ENCODE assay signal across 8 cellular contexts in the genomic region with DNA sequence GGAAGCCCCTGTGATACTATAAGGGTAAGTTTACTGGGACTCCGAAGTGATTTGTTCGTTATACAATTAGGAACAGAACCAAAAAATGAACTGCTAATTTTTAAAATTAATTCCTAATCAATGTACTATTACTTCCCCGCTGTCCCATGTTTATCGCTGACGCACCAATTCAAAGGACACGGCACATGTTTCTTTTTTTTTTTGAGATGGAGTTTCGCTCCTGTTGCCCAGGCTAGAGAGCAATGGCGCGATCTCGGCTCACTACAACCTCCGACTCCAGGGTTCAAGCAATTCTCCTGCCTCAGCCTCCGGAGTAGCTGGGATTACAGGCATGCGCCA. TPM values are rescaled to one million over a fixed set of nuclear protein-coding genes. Genes with fewer than 3 reads are reported as not detected.
DNase-seq lines count a peak whose midpoint lies in the region; ATAC-seq lines count a peak whose summit lies in the region.

No MANE protein-coding gene starts in this region.

- H3K9me3 ChIP-seq in HUES48 (ENCODE audit: control insufficient read depth, insufficient read depth, low read length) (0 out of 2 replicates have a peak, but pooled peaks cover 4% of the 10 kb centered on the region), iPS-18c (ENCODE audit: control insufficient read depth, insufficient read depth, low read length) (no peaks in the 10 kb centered on the region)

- H3K27ac Mint-ChIP-seq in activated T-helper 2 cell treated with anti-CD3 and anti-CD28 coated beads, Interferon-gamma antibody, Interleukin-2, Interleukin-4, amounts not matched to agents 10 μg/mL and 5 μg/mL and 100 μg/mL, durations not matched to agents 14 hours and 24 hours and 36 hours, result peak overlapping the region; percentile 100
- H3K27ac Mint-ChIP-seq in stimulated activated naive B cell treated with anti-CD40 and anti-IgM and Interleukin-4, amounts not matched to agents 10 μg/mL and 1 μg/mL and 100 μg/mL, for 72 hours, result peak overlapping the region; percentile 98

- peaks cover 7% of the 10 kb centered on the region for H3K9me3 Mint-ChIP-seq in activated T-helper 2 cell treated with anti-CD3 and anti-CD28 coated beads, Interferon-gamma antibody, Interleukin-2, Interleukin-4, amounts not matched to agents 10 μg/mL and 5 μg/mL and 100 μg/mL, durations not matched to agents 14 hours and 24 hours and 36 hours
- peaks cover 6 to 10% of the 10 kb centered on the region in 2 donors for H3K9me3 Mint-ChIP-seq in stimulated activated naive B cell treated with anti-CD40 and anti-IgM and Interleukin-4, amounts not matched to agents 10 μg/mL and 1 μg/mL and 100 μg/mL, for 72 hours

- 0 out of 2 replicates have a peak, but pooled peaks cover 5% of the 10 kb centered on the region for H3K4me1 ChIP-seq in HUES48 (ENCODE audit: control insufficient read depth, insufficient read depth, low read length)

- H3K27ac ChIP-seq in HUES48 (ENCODE audit: low read depth, low read length), result peak overlapping the region; percentile 100

- H3K27me3 Mint-ChIP-seq in activated T-helper 2 cell treated with anti-CD3 and anti-CD28 coated beads, Interferon-gamma antibody, Interleukin-2, Interleukin-4, amounts not matched to agents 10 μg/mL and 5 μg/mL and 100 μg/mL, durations not matched to agents 14 hours and 24 hours and 36 hours (ENCODE audit: low read depth), result peaks cover 3% of the 10 kb centered on the region
- H3K27me3 Mint-ChIP-seq in stimulated activated naive B cell treated with anti-CD40 and anti-IgM and Interleukin-4, amounts not matched to agents 10 μg/mL and 1 μg/mL and 100 μg/mL, for 72 hours, result peaks cover 5 to 6% of the 10 kb centered on the region in 2 donors

- intact Hi-C loops in activated T-helper 2 cell treated with anti-CD3 and anti-CD28 coated beads, Interferon-gamma antibody, Interleukin-2, Interleukin-4, amounts not matched to agents 10 μg/mL and 5 μg/mL and 100 μg/mL, durations not matched to agents 14 hours and 24 hours and 36 hours (cut with micrococcal nuclease), result loop anchor here (1.0 to 5.0 kb wide), 5 partner anchors 108 to 463 kb away; partner anchors contain the start of genes UBN2 and ZC3HAV1

- H3K27me3 ChIP-seq in HUES48 (ENCODE audit: control insufficient read depth, insufficient read depth, low read length), result no peaks in the 10 kb centered on the region

- H3K4me3 ChIP-seq in HUES48 (ENCODE audit: low read depth, low read length) (peak overlapping the region; percentile 94), iPS-18c (ENCODE audit: insufficient read depth, low read depth, low read length) (peak overlapping the region; percentile 87; the same call in 1 of the 2 replicates)

- H3K36me3 ChIP-seq in HUES48 (ENCODE audit: control insufficient read depth, insufficient read depth, low read length), result no peaks in the 10 kb centered on the region

- H3K4me3 Mint-ChIP-seq in activated T-helper 2 cell treated with anti-CD3 and anti-CD28 coated beads, Interferon-gamma antibody, Interleukin-2, Interleukin-4, amounts not matched to agents 10 μg/mL and 5 μg/mL and 100 μg/mL, durations not matched to agents 14 hours and 24 hours and 36 hours (ENCODE audit: low read depth), result peak overlapping the region; percentile 97
- peak overlapping the region; percentile 94 to 96 for H3K4me3 Mint-ChIP-seq in stimulated activated naive B cell treated with anti-CD40 and anti-IgM and Interleukin-4, amounts not matched to agents 10 μg/mL and 1 μg/mL and 100 μg/mL, for 72 hours

- ATAC-seq in stimulated activated naive B cell treated with anti-CD40 and anti-IgM and Interleukin-4, amounts not matched to agents 10 μg/mL and 1 μg/mL and 100 μg/mL, for 72 hours (replicated peaks), result no peak
- no peak for ATAC-seq in HG02840 (IDR thresholded peaks at IDR 0.05; ENCODE audit: low FRiP score, unreplicated experiment)

- H3K4me1 Mint-ChIP-seq in activated T-helper 2 cell treated with anti-CD3 and anti-CD28 coated beads, Interferon-gamma antibody, Interleukin-2, Interleukin-4, amounts not matched to agents 10 μg/mL and 5 μg/mL and 100 μg/mL, durations not matched to agents 14 hours and 24 hours and 36 hours (ENCODE audit: low read depth), result peaks cover 21% of the 10 kb centered on the region
- H3K4me1 Mint-ChIP-seq in stimulated activated naive B cell treated with anti-CD40 and anti-IgM and Interleukin-4, amounts not matched to agents 10 μg/mL and 1 μg/mL and 100 μg/mL, for 72 hours, result peaks cover 15 to 25% of the 10 kb centered on the region in 2 donors

- H3K9ac ChIP-seq in HUES48 (ENCODE audit: low read depth, low read length), result no peak overlapping the region

- H3K36me3 Mint-ChIP-seq in activated T-helper 2 cell treated with anti-CD3 and anti-CD28 coated beads, Interferon-gamma antibody, Interleukin-2, Interleukin-4, amounts not matched to agents 10 μg/mL and 5 μg/mL and 100 μg/mL, durations not matched to agents 14 hours and 24 hours and 36 hours (ENCODE audit: low read depth), result peaks cover 14% of the 10 kb centered on the region
- H3K36me3 Mint-ChIP-seq in stimulated activated naive B cell treated with anti-CD40 and anti-IgM and Interleukin-4, amounts not matched to agents 10 μg/mL and 1 μg/mL and 100 μg/mL, for 72 hours, result peaks cover 17 to 29% of the 10 kb centered on the region in 2 donors

- DNase-seq in activated T-helper 2 cell treated with anti-CD3 and anti-CD28 coated beads, Interferon-gamma antibody, Interleukin-2, Interleukin-4, amounts not matched to agents 10 μg/mL and 5 μg/mL and 100 μg/mL, durations not matched to agents 14 hours and 24 hours and 36 hours (ENCODE audit: low spot score), result no peak
- no peak for DNase-seq in stimulated activated naive B cell treated with anti-CD40 and anti-IgM and Interleukin-4, amounts not matched to agents 10 μg/mL and 1 μg/mL and 100 μg/mL, for 72 hours
- DNase-seq in NCI-H2107 treated with DMSO at 0.1 percent for 48 hours (lab: John Stamatoyannopoulos, UW; ENCODE audit: unreplicated experiment) (no peak), SKM-1 treated with dmso at 0.1 percent for 144 hours (lab: John Stamatoyannopoulos, UW; ENCODE audit: unreplicated experiment) (no peak), AML-193 (lab: John Stamatoyannopoulos, UW) (no peak)

RNA-seq across cellular contexts. Expression of gene FMC1, which starts 1.5 kb away (rescaled TPM):
- total RNA-seq in activated T-helper 2 cell treated with anti-CD3 and anti-CD28 coated beads, Interferon-gamma antibody, Interleukin-2, Interleukin-4, amounts not matched to agents 10 μg/mL and 5 μg/mL and 100 μg/mL, durations not matched to agents 14 hours and 24 hours and 36 hours, result 7.2 and 7.5 TPM in 2 replicates

RNA-seq across cellular contexts. Expression of gene LUC7L2, which starts 20.0 kb away (rescaled TPM):
- 150 and 151 TPM in 2 replicates for total RNA-seq in activated T-helper 2 cell treated with anti-CD3 and anti-CD28 coated beads, Interferon-gamma antibody, Interleukin-2, Interleukin-4, amounts not matched to agents 10 μg/mL and 5 μg/mL and 100 μg/mL, durations not matched to agents 14 hours and 24 hours and 36 hours
